In genomic region chr17:36629252-36629847, GRCh38 we compare ENCODE assay signal across 8 cellular contexts. TPM values are rescaled to one million over a fixed set of nuclear protein-coding genes. Genes with fewer than 3 reads are reported as not detected.
DNase-seq lines count a peak whose midpoint lies in the region; ATAC-seq and TF ChIP-seq lines count a peak whose summit lies in the region.

No MANE protein-coding gene starts in this region.

- no peaks in the 10 kb centered on the region for H3K27me3 ChIP-seq in BE2C

- no peak overlapping the region for H3K4me3 ChIP-seq in BE2C (ENCODE audit: low read depth, low read length)
- H3K4me3 ChIP-seq in HFF-Myc (replicated peaks; ENCODE audit: low read depth, low read length): no peak overlapping the region

- no peak for ATAC-seq in HG02798 (IDR thresholded peaks at IDR 0.05; ENCODE audit: poor library complexity, unreplicated experiment)

- no peaks in the 10 kb centered on the region for H3K36me3 ChIP-seq in BE2C

- TF ChIP-seq CTCF in BE2C (IDR thresholded peaks at IDR 0.05; ENCODE audit: low read depth, low read length) (peak; percentile 96), HFF-Myc (IDR thresholded peaks at IDR 0.05; ENCODE audit: low read depth, low read length, missing control alignments) (peak; percentile 92)

- H3K4me1 ChIP-seq in BE2C: peaks cover 13% of the 10 kb centered on the region

- H3K9me3 ChIP-seq in BE2C: no peaks in the 10 kb centered on the region

- DNase-seq in BE2C (peak; percentile 84), HFF-Myc (ENCODE audit: extremely low read depth, low read depth) (peak; percentile 36), NCI-H69 (lab: John Stamatoyannopoulos, UW) (peak; percentile 76), dermis microvascular lymphatic vessel endothelial cell (ENCODE audit: low read depth in 2 of 2) (peak; percentile 22 to 67), lung microvascular endothelial cell (ENCODE audit: low read depth in 2 of 2) (peak; percentile 70 to 81)
- DNase-seq in activated CD4-positive, alpha-beta T cell treated with anti-CD3 and anti-CD28 coated beads, Interleukin-2, amount 50 U/mL, for 1 hour: peak; percentile 79
- DNase-seq in stimulated activated CD8-positive, alpha-beta memory T cell treated with anti-CD3 and anti-CD28 coated beads, Interleukin-12 subunit alpha, Interleukin-12 subunit beta, amount 100 ng/mL, for 24 hours (ENCODE audit: extremely low read depth): peak; percentile 35

RNA-seq across cellular contexts. Expression of gene MRM1, which starts 28.0 kb away (rescaled TPM):
- 7.3 TPM for polyA plus RNA-seq in BE2C (2012; ENCODE audit: insufficient read depth, insufficient read length, low read depth)
- total RNA-seq in dermis microvascular lymphatic vessel endothelial cell (2.4 and 4.0 TPM in 2 replicates), lung microvascular endothelial cell (2.0 and 4.4 TPM in 2 replicates)

RNA-seq across cellular contexts. Expression of gene DHRS11, which starts 37.7 kb away (rescaled TPM):
- polyA plus RNA-seq in BE2C (2012; ENCODE audit: insufficient read depth, insufficient read length, low read depth): 7.1 TPM
- total RNA-seq in dermis microvascular lymphatic vessel endothelial cell (6.9 and 7.7 TPM in 2 replicates), lung microvascular endothelial cell (5.2 and 5.8 TPM in 2 replicates)
